13 cellular contexts compared by ENCODE assay signal in the genomic region with DNA sequence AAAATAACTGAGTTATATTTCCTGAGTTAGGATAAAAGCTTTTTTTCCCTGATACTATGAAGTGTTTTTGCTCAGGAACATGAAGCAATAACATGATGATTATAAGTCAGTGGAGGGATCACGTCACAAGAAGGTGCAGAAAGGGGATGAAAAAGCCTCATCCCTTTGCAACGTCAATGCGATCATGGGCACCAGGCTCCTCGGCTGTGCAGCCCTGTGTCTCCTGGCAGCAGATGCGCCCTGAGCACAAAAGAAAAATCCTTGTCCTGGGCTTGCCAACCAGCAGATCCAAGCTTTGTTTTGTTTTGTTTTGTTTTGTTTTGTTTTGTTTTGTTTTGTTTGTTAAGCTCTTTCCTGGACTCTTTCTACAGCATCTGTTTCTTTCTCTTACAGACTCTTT.
DNase-seq lines count a peak whose midpoint lies in the region; ATAC-seq and TF ChIP-seq lines count a peak whose summit lies in the region.
"Had no signal": no experiment of that assay in that cellular context is flagged by ENCODE, and none has a peak within 500 bp of the region (broad histone marks: within the 10 kb centered on the region; RNA-seq: fewer than 3 reads in every experiment).

No MANE protein-coding gene starts in this region.

- no peaks in the 10 kb centered on the region for H3K4me1 ChIP-seq in GM23248 (ENCODE audit: insufficient read depth)
- H3K4me1 ChIP-seq: A549 had no signal

- H3K4me1 Mint-ChIP-seq in activated B cell treated with CpG ODN at 0.5 μM for 24 hours (peaks cover 13% of the 10 kb centered on the region), type B pancreatic cell (ENCODE audit: unreplicated experiment) (no peaks in the 10 kb centered on the region)
- peaks cover 0 to 11% (median 11%) of the 10 kb centered on the region in 4 donors for H3K4me1 Mint-ChIP-seq in naive thymus-derived CD8-positive, alpha-beta T cell

- no peaks in the 10 kb centered on the region for H3K9me3 ChIP-seq in GM23248 (ENCODE audit: low read depth)
- H3K9me3 ChIP-seq: A549 had no signal

- H4K20me1 ChIP-seq in GM23248 (ENCODE audit: insufficient read depth), result no peaks in the 10 kb centered on the region

- POLR2A ChIA-PET in activated B cell treated with CpG ODN at 0.5 μM for 24 hours (lab: Charles Lee), result no interaction called here
- POLR2A ChIA-PET in naive thymus-derived CD8-positive, alpha-beta T cell (lab: Charles Lee), result interaction anchor here (0.8 kb wide), 1 partner anchor 152 kb away, joined by 3 read pairs; no protein-coding TSS in a partner anchor

- H3K4me3 Mint-ChIP-seq in activated B cell treated with CpG ODN at 0.5 μM for 24 hours (peak overlapping the region; percentile 36), type B pancreatic cell (no peak overlapping the region)
- peak overlapping the region; percentile 46 to 83 (median 66) for H3K4me3 Mint-ChIP-seq in naive thymus-derived CD8-positive, alpha-beta T cell
- H3K4me3 Mint-ChIP-seq: HFFc6 had no signal

- H3K9ac ChIP-seq in GM23248, result no peak overlapping the region

- WGBS in GM23248 (ENCODE audit: low coverage in 1 of 2, low lambda C conversion rate in 2 of 2, missing lambda C conversion rate in 2 of 2), 2 experiments, result 1% methylated on average over 5 of the region's 5 CpGs

- TF ChIP-seq CTCF in activated B cell treated with CpG ODN at 0.5 μM for 24 hours (IDR thresholded peaks at IDR 0.05), result no peak
- no peak for TF ChIP-seq CTCF in type B pancreatic cell (conservative IDR thresholded peaks at IDR 0.05)

- H3K9me2 ChIP-seq in GM23248 (ENCODE audit: insufficient read depth), result no peaks in the 10 kb centered on the region

- H3K4me2 ChIP-seq in GM23248 (ENCODE audit: unreplicated experiment), result no peak overlapping the region
- H3K4me2 ChIP-seq: A549 had no signal

- in situ Hi-C loops in GM23248 (cut with MboI), result no loop called here

- H3K27me3 Mint-ChIP-seq in activated B cell treated with CpG ODN at 0.5 μM for 24 hours (peaks cover 51% of the 10 kb centered on the region), type B pancreatic cell (peaks cover 32% of the 10 kb centered on the region)
- H3K27me3 Mint-ChIP-seq in naive thymus-derived CD8-positive, alpha-beta T cell, result peaks cover 4 to 32% (median 14%) of the 10 kb centered on the region in 5 donors

- H3K27ac ChIP-seq in GM23248, result no peak overlapping the region
- H3K27ac ChIP-seq: A549 had no signal

- no peaks in the 10 kb centered on the region for H3K79me2 ChIP-seq in GM23248 (ENCODE audit: insufficient read depth)

- H3K36me3 Mint-ChIP-seq in activated B cell treated with CpG ODN at 0.5 μM for 24 hours (ENCODE audit: low read depth) (no peaks in the 10 kb centered on the region), type B pancreatic cell (no peaks in the 10 kb centered on the region)
- H3K36me3 Mint-ChIP-seq in naive thymus-derived CD8-positive, alpha-beta T cell, result peaks cover 0 to 2% (median 0%) of the 10 kb centered on the region in 3 donors

- CTCF ChIA-PET in activated B cell treated with CpG ODN at 0.5 μM for 24 hours (lab: Charles Lee), result interaction anchor here (0.8 kb wide), 1 partner anchor 13 kb away, joined by 3 read pairs; no protein-coding TSS in a partner anchor

- intact Hi-C loops in activated B cell treated with CpG ODN at 0.5 μM for 24 hours (cut with micrococcal nuclease), result loop anchor here (5.0 kb wide), 2 partner anchors 42 to 67 kb away; no protein-coding TSS in a partner anchor

- H3K4me3 ChIP-seq in GM23248, result no peak overlapping the region
- H3K4me3 ChIP-seq: A549 had no signal

- peaks cover 56% of the 10 kb centered on the region for H3K27me3 ChIP-seq in GM23248 (replicated peaks; ENCODE audit: insufficient read depth)

- no peaks in the 10 kb centered on the region for H3F3A ChIP-seq in GM23248 (ENCODE audit: insufficient read depth)

- H3K9me3 Mint-ChIP-seq in activated B cell treated with CpG ODN at 0.5 μM for 24 hours, result no peaks in the 10 kb centered on the region
- no peaks in the 10 kb centered on the region for H3K9me3 Mint-ChIP-seq in naive thymus-derived CD8-positive, alpha-beta T cell
- H3K9me3 Mint-ChIP-seq in type B pancreatic cell, result no peaks in the 10 kb centered on the region
- H3K9me3 Mint-ChIP-seq: HFFc6 had no signal

- no peaks in the 10 kb centered on the region for H3K36me3 ChIP-seq in GM23248 (ENCODE audit: low read depth)

- ATAC-seq in activated B cell treated with CpG ODN at 0.5 μM for 24 hours (ENCODE audit: low read depth) (no peak), GM18873 (IDR thresholded peaks at IDR 0.05; ENCODE audit: low FRiP score, unreplicated experiment) (no peak), HG02763 (IDR thresholded peaks at IDR 0.05; ENCODE audit: unreplicated experiment) (no peak)
- peak in 1 of 2 donors; percentile 32 for ATAC-seq in naive thymus-derived CD8-positive, alpha-beta T cell

- DNase-seq in NCI-H345 (lab: John Stamatoyannopoulos, UW) (peak; percentile 26), NCI-H345 treated with DMSO at 0.1 percent for 48 hours (lab: John Stamatoyannopoulos, UW; ENCODE audit: unreplicated experiment) (no peak), GM23248 (peak; percentile 10), activated B cell treated with CpG ODN at 0.5 μM for 24 hours (no peak), type B pancreatic cell (ENCODE audit: extremely low spot score, unreplicated experiment) (no peak)
- DNase-seq in naive thymus-derived CD8-positive, alpha-beta T cell, result no peak
- DNase-seq: activated CD8-positive, alpha-beta memory T cell treated with anti-CD3 and anti-CD28 coated beads, Interleukin-2, amount 50 U/mL, for 4 hours; HFFc6; mammary epithelial cell; nucleus accumbens had no signal

- H2AFZ ChIP-seq in GM23248, result no peak overlapping the region

- H3K27ac Mint-ChIP-seq in activated B cell treated with CpG ODN at 0.5 μM for 24 hours (no peak overlapping the region), type B pancreatic cell (no peak overlapping the region)
- H3K27ac Mint-ChIP-seq in naive thymus-derived CD8-positive, alpha-beta T cell, result peak overlapping the region; percentile 38 to 91 (median 65)
- H3K27ac Mint-ChIP-seq: HFFc6 had no signal

Comparison
In these comparisons a context has a peak if more than half of its experiments do, and no peak if none do; other contexts are left out.
1. DNase-seq: peak in NCI-H345 (single experiment) and GM23248 (single experiment); none in NCI-H345 treated with DMSO at 0.1 percent for 48 hours (single experiment), activated B cell treated with CpG ODN at 0.5 μM for 24 hours (single experiment), naive thymus-derived CD8-positive, alpha-beta T cell (0 of 10) and type B pancreatic cell (single experiment).
2. H3K27ac Mint-ChIP-seq: peak in naive thymus-derived CD8-positive, alpha-beta T cell (10 of 10); none in activated B cell treated with CpG ODN at 0.5 μM for 24 hours (single experiment) and type B pancreatic cell (single experiment).